ENCODE assay signal across 1 cellular context in the genomic region with DNA sequence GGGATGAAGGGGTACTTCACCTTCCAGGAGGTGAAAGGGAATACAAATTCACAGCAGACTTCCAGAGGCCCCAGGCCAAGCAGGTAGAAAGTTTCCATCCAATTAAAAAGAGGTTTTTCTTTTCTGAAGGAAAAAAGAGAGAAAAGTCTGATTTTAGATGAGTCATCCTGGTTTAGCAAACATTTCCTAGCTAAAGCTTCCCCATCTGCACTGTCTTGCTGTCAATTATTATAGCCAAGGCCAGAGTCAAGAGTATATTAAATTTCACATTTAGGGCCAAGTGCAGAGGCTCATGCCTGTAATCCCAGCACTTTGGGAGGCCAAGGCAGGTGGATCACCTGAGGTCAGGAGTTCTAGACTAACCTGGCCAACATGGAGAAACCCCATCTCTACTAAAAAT.
A peak's percentile ranks its signal among the peaks of the same experiment; 100 is the strongest.
TF ChIP-seq lines count a peak whose summit lies in the region.

No MANE protein-coding gene starts in this region.

TF ChIP-seq in A549, 52 proteins besides CTCF, POLR2A, EP300 and RAD21:
- TF ChIP-seq, protein P1, sequence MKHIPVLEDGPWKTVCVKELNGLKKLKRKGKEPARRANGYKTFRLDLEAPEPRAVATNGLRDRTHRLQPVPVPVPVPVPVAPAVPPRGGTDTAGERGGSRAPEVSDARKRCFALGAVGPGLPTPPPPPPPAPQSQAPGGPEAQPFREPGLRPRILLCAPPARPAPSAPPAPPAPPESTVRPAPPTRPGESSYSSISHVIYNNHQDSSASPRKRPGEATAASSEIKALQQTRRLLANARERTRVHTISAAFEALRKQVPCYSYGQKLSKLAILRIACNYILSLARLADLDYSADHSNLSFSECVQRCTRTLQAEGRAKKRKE (CRISPR knock-in tag; IDR thresholded peaks at IDR 0.05; ENCODE audit: low read depth) = no peak
- 0 out of 2 replicates have a peak, but pooled peaks have one; percentile 14 for TF ChIP-seq FOSL2 (IDR thresholded peaks at IDR 0.05)
- TF ChIP-seq FOSL2 (CRISPR knock-in tag; IDR thresholded peaks at IDR 0.05) = peak; percentile 67
- TF ChIP-seq, protein P2, sequence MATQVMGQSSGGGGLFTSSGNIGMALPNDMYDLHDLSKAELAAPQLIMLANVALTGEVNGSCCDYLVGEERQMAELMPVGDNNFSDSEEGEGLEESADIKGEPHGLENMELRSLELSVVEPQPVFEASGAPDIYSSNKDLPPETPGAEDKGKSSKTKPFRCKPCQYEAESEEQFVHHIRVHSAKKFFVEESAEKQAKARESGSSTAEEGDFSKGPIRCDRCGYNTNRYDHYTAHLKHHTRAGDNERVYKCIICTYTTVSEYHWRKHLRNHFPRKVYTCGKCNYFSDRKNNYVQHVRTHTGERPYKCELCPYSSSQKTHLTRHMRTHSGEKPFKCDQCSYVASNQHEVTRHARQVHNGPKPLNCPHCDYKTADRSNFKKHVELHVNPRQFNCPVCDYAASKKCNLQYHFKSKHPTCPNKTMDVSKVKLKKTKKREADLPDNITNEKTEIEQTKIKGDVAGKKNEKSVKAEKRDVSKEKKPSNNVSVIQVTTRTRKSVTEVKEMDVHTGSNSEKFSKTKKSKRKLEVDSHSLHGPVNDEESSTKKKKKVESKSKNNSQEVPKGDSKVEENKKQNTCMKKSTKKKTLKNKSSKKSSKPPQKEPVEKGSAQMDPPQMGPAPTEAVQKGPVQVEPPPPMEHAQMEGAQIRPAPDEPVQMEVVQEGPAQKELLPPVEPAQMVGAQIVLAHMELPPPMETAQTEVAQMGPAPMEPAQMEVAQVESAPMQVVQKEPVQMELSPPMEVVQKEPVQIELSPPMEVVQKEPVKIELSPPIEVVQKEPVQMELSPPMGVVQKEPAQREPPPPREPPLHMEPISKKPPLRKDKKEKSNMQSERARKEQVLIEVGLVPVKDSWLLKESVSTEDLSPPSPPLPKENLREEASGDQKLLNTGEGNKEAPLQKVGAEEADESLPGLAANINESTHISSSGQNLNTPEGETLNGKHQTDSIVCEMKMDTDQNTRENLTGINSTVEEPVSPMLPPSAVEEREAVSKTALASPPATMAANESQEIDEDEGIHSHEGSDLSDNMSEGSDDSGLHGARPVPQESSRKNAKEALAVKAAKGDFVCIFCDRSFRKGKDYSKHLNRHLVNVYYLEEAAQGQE (IDR thresholded peaks at IDR 0.05) = no peak
- TF ChIP-seq GATA3 (IDR thresholded peaks at IDR 0.05; ENCODE audit: borderline replicate concordance) = no peak
- TF ChIP-seq HDAC2 (IDR thresholded peaks at IDR 0.05) = no peak
- TF ChIP-seq, protein P3, sequence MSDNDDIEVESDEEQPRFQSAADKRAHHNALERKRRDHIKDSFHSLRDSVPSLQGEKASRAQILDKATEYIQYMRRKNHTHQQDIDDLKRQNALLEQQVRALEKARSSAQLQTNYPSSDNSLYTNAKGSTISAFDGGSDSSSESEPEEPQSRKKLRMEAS (IDR thresholded peaks at IDR 0.05) = no peak
- TF ChIP-seq MAFK (IDR thresholded peaks at IDR 0.05; ENCODE audit: partially characterized antibody) = peak; percentile 37
- TF ChIP-seq SMC3 (IDR thresholded peaks at IDR 0.05) = no peak
- no peak for TF ChIP-seq JUNB (IDR thresholded peaks at IDR 0.05)
- TF ChIP-seq CBX2 (IDR thresholded peaks at IDR 0.05; ENCODE audit: borderline replicate concordance, low read depth) = no peak
- no peak for TF ChIP-seq KDM5A (IDR thresholded peaks at IDR 0.05)
- no peak for TF ChIP-seq ZC3H11A (IDR thresholded peaks at IDR 0.05)
- TF ChIP-seq FOSB (CRISPR knock-in tag; IDR thresholded peaks at IDR 0.05) = no peak
- TF ChIP-seq NPAS2 (CRISPR knock-in tag; IDR thresholded peaks at IDR 0.05; ENCODE audit: borderline replicate concordance) = no peak
- TF ChIP-seq, protein P4, sequence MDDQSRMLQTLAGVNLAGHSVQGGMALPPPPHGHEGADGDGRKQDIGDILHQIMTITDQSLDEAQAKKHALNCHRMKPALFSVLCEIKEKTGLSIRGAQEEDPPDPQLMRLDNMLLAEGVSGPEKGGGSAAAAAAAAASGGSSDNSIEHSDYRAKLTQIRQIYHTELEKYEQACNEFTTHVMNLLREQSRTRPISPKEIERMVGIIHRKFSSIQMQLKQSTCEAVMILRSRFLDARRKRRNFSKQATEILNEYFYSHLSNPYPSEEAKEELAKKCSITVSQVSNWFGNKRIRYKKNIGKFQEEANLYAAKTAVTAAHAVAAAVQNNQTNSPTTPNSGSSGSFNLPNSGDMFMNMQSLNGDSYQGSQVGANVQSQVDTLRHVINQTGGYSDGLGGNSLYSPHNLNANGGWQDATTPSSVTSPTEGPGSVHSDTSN (IDR thresholded peaks at IDR 0.05) = no peak
